In the genomic region with DNA sequence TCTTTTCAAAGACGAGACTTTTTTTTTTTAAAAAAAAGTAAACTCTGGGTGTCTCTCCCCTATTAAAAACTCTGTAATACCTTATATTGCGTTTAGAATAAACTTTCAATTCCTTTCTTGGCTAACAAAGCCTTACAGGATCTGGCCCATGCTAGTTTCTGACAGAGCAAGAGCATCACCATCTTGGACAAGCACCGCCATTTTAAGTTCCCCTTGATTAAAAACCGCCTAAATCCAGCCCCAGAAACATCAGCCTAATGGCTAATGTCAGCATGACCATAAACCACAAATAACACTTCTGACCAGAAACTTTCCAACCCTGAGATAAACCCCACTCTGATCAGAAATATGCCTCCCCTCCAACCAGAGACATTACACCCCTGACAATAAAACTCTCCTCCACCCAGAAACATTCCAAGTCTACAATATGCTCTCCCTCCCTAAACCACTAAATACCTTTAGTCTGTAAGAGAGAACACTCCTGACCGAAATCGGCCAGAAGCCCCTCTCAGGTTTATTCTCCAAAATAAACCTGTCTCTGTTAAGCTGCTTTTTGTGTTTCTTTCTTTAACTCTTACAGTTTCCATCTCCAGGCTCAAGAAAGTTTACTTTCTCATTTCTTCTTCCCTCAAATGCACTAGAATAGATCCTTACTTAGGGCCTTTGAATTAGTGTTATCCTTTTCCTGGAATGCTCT, we compare ENCODE assay signal across 12 cellular contexts. TPM values are rescaled to one million over a fixed set of nuclear protein-coding genes. Genes with fewer than 3 reads are reported as not detected.
A peak's percentile ranks its signal among the peaks of the same experiment; 100 is the strongest.
DNase-seq lines count a peak whose midpoint lies in the region; ATAC-seq, FAIRE-seq and TF ChIP-seq lines count a peak whose summit lies in the region.
"Had no signal": no experiment of that assay in that cellular context is flagged by ENCODE, and none has a peak within 500 bp of the region (broad histone marks: within the 10 kb centered on the region; RNA-seq: fewer than 3 reads in every experiment).

No MANE protein-coding gene starts in this region.

- intact Hi-C loops in left cardiac atrium (cut with DNase I), result no loop called here

- H3K4me1 Mint-ChIP-seq in IgD-negative memory B cell (peaks cover 16 to 33% (median 30%) of the 10 kb centered on the region in 3 donors), astrocyte (ENCODE audit: low read depth, unreplicated experiment) (peaks cover 14% of the 10 kb centered on the region), nephron progenitor cell (peaks cover 38% of the 10 kb centered on the region)

- H2AFZ ChIP-seq in SK-N-SH (ENCODE audit: low read depth) (0 out of 2 replicates have a peak overlapping the region, but pooled peaks have one; percentile 97), astrocyte (ENCODE audit: low read depth, low read length) (no peak overlapping the region)

- H3K27me3 Mint-ChIP-seq in IgD-negative memory B cell (no peaks in the 10 kb centered on the region), astrocyte (ENCODE audit: low read depth, unreplicated experiment) (no peaks in the 10 kb centered on the region), nephron progenitor cell (ENCODE audit: low read depth, poor library complexity) (no peaks in the 10 kb centered on the region)

- H3K36me3 ChIP-seq in SK-N-SH (replicated peaks in 1 of 2; ENCODE audit: control insufficient read depth in 1 of 2, insufficient read depth in 2 of 2, low read length in 1 of 2) (no peaks in the 10 kb centered on the region), astrocyte (ENCODE audit: insufficient read depth, low read length) (no peaks in the 10 kb centered on the region), HAP-1 (replicated peaks) (no peaks in the 10 kb centered on the region)
- H3K36me3 ChIP-seq: thoracic aorta had no signal

- H3K9me3 ChIP-seq in SK-N-SH (no peaks in the 10 kb centered on the region), astrocyte (ENCODE audit: insufficient read depth, low read depth, low read length) (no peaks in the 10 kb centered on the region), HAP-1 (peaks cover 5% of the 10 kb centered on the region)
- H3K9me3 ChIP-seq: thoracic aorta had no signal

- TF ChIP-seq CTCF in SK-N-SH (IDR thresholded peaks at IDR 0.05) (no peak), astrocyte (IDR thresholded peaks at IDR 0.05; ENCODE audit: insufficient read depth, low read depth, low read length) (no peak), nephron progenitor cell (IDR thresholded peaks at IDR 0.05) (no peak)

- H3K4me3 ChIP-seq in SK-N-SH (ENCODE audit: low read depth in 2 of 2, low read length in 1 of 2) (no peak overlapping the region), astrocyte (ENCODE audit: insufficient read depth, low read depth, low read length) (no peak overlapping the region), HAP-1 (no peak overlapping the region)

- no peaks in the 10 kb centered on the region for H3K27me3 ChIP-seq in SK-N-SH (ENCODE audit: insufficient read depth)
- no peaks in the 10 kb centered on the region for H3K27me3 ChIP-seq in astrocyte (ENCODE audit: insufficient read depth, low read length)
- H3K27me3 ChIP-seq in HAP-1 (ENCODE audit: low read depth), result no peaks in the 10 kb centered on the region

- WGBS in SK-N-SH (ENCODE audit: low lambda C conversion rate), result 95% methylated on average over 6 of the region's 6 CpGs

- DNase-seq in SK-N-SH (no peak), astrocyte (ENCODE audit: low read depth) (no peak), nephron progenitor cell (no peak), left cardiac atrium (no peak), HAP-1 (ENCODE audit: low spot score in 2 of 2) (no peak)
- DNase-seq: left ventricle myocardium superior, MV-4-11, NCI-H345 had no signal

- H3K36me3 Mint-ChIP-seq in IgD-negative memory B cell (peaks cover 2% of the 10 kb centered on the region), astrocyte (ENCODE audit: low read depth, unreplicated experiment) (no peaks in the 10 kb centered on the region), nephron progenitor cell (ENCODE audit: low read depth) (peaks cover 21% of the 10 kb centered on the region)

- no peak for FAIRE-seq in astrocyte (lab: Jason Lieb, UNC)

- H3K9ac ChIP-seq in SK-N-SH (no peak overlapping the region), astrocyte (ENCODE audit: low read length) (no peak overlapping the region)

- H3K4me2 ChIP-seq in SK-N-SH (no peak overlapping the region), astrocyte (ENCODE audit: low read length) (no peak overlapping the region)

- ATAC-seq in SK-N-SH treated with all-trans-retinoic acid at 6 μM for 48 hours (no peak), left cardiac atrium (no peak), HG03025 (IDR thresholded peaks at IDR 0.05; ENCODE audit: low FRiP score, unreplicated experiment) (no peak)

- H3K79me2 ChIP-seq in SK-N-SH (ENCODE audit: insufficient read depth) (peaks cover 32% of the 10 kb centered on the region), astrocyte (ENCODE audit: insufficient read depth, low read length) (peaks cover 31% of the 10 kb centered on the region)

- CTCF ChIA-PET in SK-N-SH (lab: Yijun Ruan, JAX), result no interaction called here

- H3K27ac ChIP-seq in SK-N-SH (ENCODE audit: low read depth in 2 of 2, low read length in 1 of 2) (peak overlapping the region in 1 of 2 experiments; percentile 90; a peak in 1 of 4 replicates), astrocyte (ENCODE audit: low read depth, low read length) (no peak overlapping the region)

- H3K9me2 ChIP-seq in SK-N-SH, result no peaks in the 10 kb centered on the region

- H3K4me1 ChIP-seq in SK-N-SH (ENCODE audit: control insufficient read depth in 1 of 2, insufficient read depth in 2 of 2, low read depth in 1 of 2, low read length in 1 of 2) (peaks cover 10 to 12% of the 10 kb centered on the region in 2 experiments; a peak in 3 of 4 replicates), astrocyte (ENCODE audit: insufficient read depth, low read length) (peaks cover 5% of the 10 kb centered on the region), HAP-1 (peaks cover 11% of the 10 kb centered on the region)

- H3K27ac Mint-ChIP-seq in IgD-negative memory B cell (peak overlapping the region; percentile 76 to 100 (median 98)), astrocyte (ENCODE audit: unreplicated experiment) (no peak overlapping the region), nephron progenitor cell (no peak overlapping the region)

- peaks cover 6% of the 10 kb centered on the region for H3F3A ChIP-seq in SK-N-SH (replicated peaks; ENCODE audit: insufficient read depth)

- no peak for TF ChIP-seq EP300 in SK-N-SH (IDR thresholded peaks at IDR 0.05; ENCODE audit: borderline replicate concordance in 1 of 2, low read depth in 1 of 2, low read length in 1 of 2)

- H4K20me1 ChIP-seq in SK-N-SH (ENCODE audit: insufficient read depth), result no peaks in the 10 kb centered on the region
- H4K20me1 ChIP-seq in astrocyte (ENCODE audit: insufficient read depth, low read length), result peaks cover under 1% of the 10 kb centered on the region

- in situ Hi-C loops in HAP-1 (cut with MboI; ENCODE audit: low sequenced_read_pairs), result no loop called here

- peak overlapping the region; percentile 67 to 99 (median 98) for H3K4me3 Mint-ChIP-seq in IgD-negative memory B cell
- peak overlapping the region; percentile 89 for H3K4me3 Mint-ChIP-seq in astrocyte (ENCODE audit: unreplicated experiment)
- H3K4me3 Mint-ChIP-seq in nephron progenitor cell, result peak overlapping the region; percentile 26

- POLR2A ChIA-PET in SK-N-SH (lab: Yijun Ruan, JAX), result no interaction called here

- TF ChIP-seq RAD21 in SK-N-SH (IDR thresholded peaks at IDR 0.05; ENCODE audit: low read length), result no peak

- H3K9me3 Mint-ChIP-seq in IgD-negative memory B cell (peaks cover 0 to 2% (median 0%) of the 10 kb centered on the region in 3 donors), astrocyte (ENCODE audit: unreplicated experiment) (no peaks in the 10 kb centered on the region), nephron progenitor cell (peaks cover 27% of the 10 kb centered on the region)

TF ChIP-seq in SK-N-SH, 30 proteins besides CTCF, POLR2A, EP300 and RAD21 (continues in another document):
- TF ChIP-seq, protein P1, sequence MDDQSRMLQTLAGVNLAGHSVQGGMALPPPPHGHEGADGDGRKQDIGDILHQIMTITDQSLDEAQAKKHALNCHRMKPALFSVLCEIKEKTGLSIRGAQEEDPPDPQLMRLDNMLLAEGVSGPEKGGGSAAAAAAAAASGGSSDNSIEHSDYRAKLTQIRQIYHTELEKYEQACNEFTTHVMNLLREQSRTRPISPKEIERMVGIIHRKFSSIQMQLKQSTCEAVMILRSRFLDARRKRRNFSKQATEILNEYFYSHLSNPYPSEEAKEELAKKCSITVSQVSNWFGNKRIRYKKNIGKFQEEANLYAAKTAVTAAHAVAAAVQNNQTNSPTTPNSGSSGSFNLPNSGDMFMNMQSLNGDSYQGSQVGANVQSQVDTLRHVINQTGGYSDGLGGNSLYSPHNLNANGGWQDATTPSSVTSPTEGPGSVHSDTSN (IDR thresholded peaks at IDR 0.05), result no peak
- TF ChIP-seq MXI1 (IDR thresholded peaks at IDR 0.05; ENCODE audit: low read depth, low read length), result no peak
- no peak for TF ChIP-seq EZH2phosphoT487 (IDR thresholded peaks at IDR 0.05; ENCODE audit: borderline replicate concordance, low read depth)
- no peak for TF ChIP-seq ELF1 (IDR thresholded peaks at IDR 0.05)

TF ChIP-seq in SK-N-SH treated with all-trans-retinoic acid at 6 μM for 48 hours, 23 proteins besides CTCF, POLR2A, EP300 and RAD21:
- TF ChIP-seq ZFP30 (CRISPR knock-in tag; IDR thresholded peaks at IDR 0.05), result no peak
- no peak for TF ChIP-seq BACH2 (CRISPR knock-in tag; IDR thresholded peaks at IDR 0.05; ENCODE audit: borderline replicate concordance)
- TF ChIP-seq, protein P2, sequence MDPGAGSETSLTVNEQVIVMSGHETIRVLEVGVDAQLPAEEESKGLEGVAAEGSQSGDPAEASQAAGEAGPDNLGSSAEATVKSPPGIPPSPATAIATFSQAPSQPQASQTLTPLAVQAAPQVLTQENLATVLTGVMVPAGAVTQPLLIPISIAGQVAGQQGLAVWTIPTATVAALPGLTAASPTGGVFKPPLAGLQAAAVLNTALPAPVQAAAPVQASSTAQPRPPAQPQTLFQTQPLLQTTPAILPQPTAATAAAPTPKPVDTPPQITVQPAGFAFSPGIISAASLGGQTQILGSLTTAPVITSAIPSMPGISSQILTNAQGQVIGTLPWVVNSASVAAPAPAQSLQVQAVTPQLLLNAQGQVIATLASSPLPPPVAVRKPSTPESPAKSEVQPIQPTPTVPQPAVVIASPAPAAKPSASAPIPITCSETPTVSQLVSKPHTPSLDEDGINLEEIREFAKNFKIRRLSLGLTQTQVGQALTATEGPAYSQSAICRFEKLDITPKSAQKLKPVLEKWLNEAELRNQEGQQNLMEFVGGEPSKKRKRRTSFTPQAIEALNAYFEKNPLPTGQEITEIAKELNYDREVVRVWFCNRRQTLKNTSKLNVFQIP (CRISPR knock-in tag; IDR thresholded peaks at IDR 0.05; ENCODE audit: borderline replicate concordance, low read depth), result no peak

RNA-seq across cellular contexts. Expression of a gene that starts 1.6 kb away (rescaled TPM):
- 5.6 and 8.8 TPM in 2 replicates for polyA plus RNA-seq in SK-N-SH (2012; rRNA removed)
- 9.4 and 10.1 TPM in 2 replicates for polyA plus RNA-seq in SK-N-SH (2012; cell fraction: cytosol; rRNA removed)
- 4.0 and 8.8 TPM in 2 replicates for polyA plus RNA-seq in SK-N-SH (2012; cell fraction: nucleus; rRNA removed)
- 6.1 TPM for polyA plus RNA-seq in IgD-negative memory B cell
- total RNA-seq in astrocyte, result 29.2 and 29.7 TPM in 2 replicates
- 10 to 100 TPM; 21.6 to 33.7 TPM for total RNA-seq in left cardiac atrium

Comparison
In these comparisons a context has a peak if more than half of its experiments do, and no peak if none do; other contexts are left out.
1. H3K27ac Mint-ChIP-seq: peak in IgD-negative memory B cell (3 of 3); none in astrocyte (single experiment) and nephron progenitor cell (single experiment).
2. H3K4me3 Mint-ChIP-seq: peak in every context shown above with its lines; median percentile 98 in IgD-negative memory B cell; 89 in astrocyte; 26 in nephron progenitor cell.